10 cellular contexts compared by ENCODE assay signal in the genomic region with DNA sequence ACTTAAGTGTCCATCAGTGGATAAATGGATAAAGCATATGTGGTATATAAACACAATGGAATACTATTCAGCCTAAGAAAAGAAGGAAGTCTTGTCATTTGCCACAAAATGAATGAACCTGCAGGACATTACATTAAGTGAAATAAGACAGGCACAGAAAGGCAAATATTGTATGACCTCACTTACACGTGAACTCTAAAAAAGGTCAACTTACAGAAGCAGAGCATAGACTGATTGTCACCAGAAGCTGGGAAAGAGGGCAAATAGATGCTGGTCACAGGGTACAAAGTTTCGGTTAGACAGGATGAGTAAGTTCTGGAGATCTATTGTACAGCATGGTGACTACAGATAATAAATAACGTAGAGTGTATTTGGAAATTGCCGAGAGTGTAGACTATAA.
"Had no signal": no experiment of that assay in that cellular context is flagged by ENCODE, and none has a peak within 500 bp of the region (broad histone marks: within the 10 kb centered on the region; RNA-seq: fewer than 3 reads in every experiment).

No MANE protein-coding gene starts in this region.

- H3K4me1 ChIP-seq: HAP-1 had no signal

- H3K36me3 ChIP-seq: HAP-1 had no signal

- FAIRE-seq: K562 had no signal

- H3K9me3 ChIP-seq: HAP-1 had no signal

- H2AFZ ChIP-seq: GM23248 had no signal

- H3K9ac ChIP-seq: GM23248 had no signal

- H3K4me3 ChIP-seq: GM23248, HAP-1, K562 had no signal

- ATAC-seq: HCT116, K562 had no signal

- DNase-seq: GM23248, GOT3, H7, HFFc6, IMR-90, KG1 had no signal

- H3K27ac ChIP-seq: GM23248, HL-60 had no signal
